In genomic region chr10:101311440-101312067, GRCh38 we compare ENCODE assay signal across 14 cellular contexts. TPM values are rescaled to one million over a fixed set of nuclear protein-coding genes. Genes with fewer than 3 reads are reported as not detected.
DNase-seq lines count a peak whose midpoint lies in the region; ATAC-seq and TF ChIP-seq lines count a peak whose summit lies in the region.
"Had no signal": no experiment of that assay in that cellular context is flagged by ENCODE, and none has a peak within 500 bp of the region (broad histone marks: within the 10 kb centered on the region; RNA-seq: fewer than 3 reads in every experiment).

No MANE protein-coding gene starts in this region.

- H3K9me3 Mint-ChIP-seq in CD8-positive, alpha-beta memory T cell, result peaks cover 0 to 2% (median 0%) of the 10 kb centered on the region in 5 donors
- no peaks in the 10 kb centered on the region for H3K9me3 Mint-ChIP-seq in T-cell

- H3K36me3 Mint-ChIP-seq in CD8-positive, alpha-beta memory T cell, result peaks cover 0 to 4% (median 0%) of the 10 kb centered on the region in 3 donors
- H3K36me3 Mint-ChIP-seq in T-cell, result no peaks in the 10 kb centered on the region

- H3K27ac ChIP-seq in CD8-positive, alpha-beta memory T cell (ENCODE audit: low read depth, low read length), result no peak overlapping the region
- H3K27ac ChIP-seq in left ventricle myocardium inferior (replicated peaks) (peak overlapping the region; percentile 28), ovary (no peak overlapping the region)

- H3K27me3 ChIP-seq in CD8-positive, alpha-beta memory T cell (ENCODE audit: insufficient read depth, low read length, poor library complexity, severe bottlenecking), result peaks cover 17% of the 10 kb centered on the region
- peaks cover 88% of the 10 kb centered on the region for H3K27me3 ChIP-seq in left ventricle myocardium inferior (ENCODE audit: low read depth)
- no peaks in the 10 kb centered on the region for H3K27me3 ChIP-seq in ovary

- peaks cover 5% of the 10 kb centered on the region for H3K4me1 ChIP-seq in CD8-positive, alpha-beta memory T cell (ENCODE audit: insufficient read depth, low read length)
- H3K4me1 ChIP-seq in left ventricle myocardium inferior (peaks cover 14% of the 10 kb centered on the region), ovary (ENCODE audit: insufficient read depth) (peaks cover 2% of the 10 kb centered on the region)

- TF ChIP-seq CTCF in left ventricle myocardium inferior (IDR thresholded peaks at IDR 0.05; ENCODE audit: borderline replicate concordance), result no peak
- no peak for TF ChIP-seq CTCF in ovary (IDR thresholded peaks at IDR 0.05)

- H3K4me1 Mint-ChIP-seq in CD8-positive, alpha-beta memory T cell, result peaks cover 8 to 11% (median 8%) of the 10 kb centered on the region in 3 donors
- H3K4me1 Mint-ChIP-seq in T-cell, result peaks cover 10 to 14% (median 10%) of the 10 kb centered on the region in 3 donors

- H3K9me3 ChIP-seq in CD8-positive, alpha-beta memory T cell (ENCODE audit: low read length), result no peaks in the 10 kb centered on the region
- no peaks in the 10 kb centered on the region for H3K9me3 ChIP-seq in left ventricle myocardium inferior (replicated peaks)
- H3K9me3 ChIP-seq in ovary, result no peaks in the 10 kb centered on the region

- CTCF ChIA-PET in CD8-positive, alpha-beta memory T cell (lab: Charles Lee), result no interaction called here
- CTCF ChIA-PET in T-cell (lab: Charles Lee), result no interaction called here

- intact Hi-C loops in left ventricle myocardium inferior (cut with micrococcal nuclease), result no loop called here
- intact Hi-C loops in ovary (cut with DNase I), result no loop called here

- H3K4me3 ChIP-seq in CD8-positive, alpha-beta memory T cell (ENCODE audit: low read length), result no peak overlapping the region
- H3K4me3 ChIP-seq in left ventricle myocardium inferior (peak overlapping the region; percentile 62), ovary (no peak overlapping the region)

- no peak for TF ChIP-seq EP300 in ovary (IDR thresholded peaks at IDR 0.05)

- 15 to 19% (median 15%) methylated on average over 11 of the region's 11 CpGs for WGBS in ovary, 3 donors

- H3K27me3 Mint-ChIP-seq in CD8-positive, alpha-beta memory T cell, result peaks cover 58 to 67% of the 10 kb centered on the region in 2 donors
- H3K27me3 Mint-ChIP-seq in T-cell, result peaks cover 57 to 69% of the 10 kb centered on the region in 2 donors

- POLR2A ChIA-PET in CD8-positive, alpha-beta memory T cell (lab: Charles Lee), result no interaction called here
- POLR2A ChIA-PET in T-cell (lab: Charles Lee), result no interaction called here

- no peak for DNase-seq in CD8-positive, alpha-beta memory T cell
- DNase-seq in T-cell, result no peak
- DNase-seq in left ventricle myocardium inferior, result no peak
- DNase-seq in ovary, result peak in 3 of 5 donors; percentile 17 to 36 (median 26)
- DNase-seq in NOMO-1 treated with DMSO at 0.1 percent for 48 hours (lab: John Stamatoyannopoulos, UW; ENCODE audit: unreplicated experiment), result no peak
- no peak for DNase-seq in KBM-7
- DNase-seq in NK-92 treated with Interleukin-12 subunit alpha and Interleukin-12 subunit beta, amount 100 ng/mL, for 24 hours (lab: John Stamatoyannopoulos, UW), result no peak
- DNase-seq: activated CD4-positive, alpha-beta T cell treated with anti-CD3 and anti-CD28 coated beads for 4 hours; activated gamma-delta T cell; cortex of kidney; foreskin melanocyte; GDM1; NCI-H748 treated with DMSO at 0.1 percent for 48 hours had no signal

- H3K27ac Mint-ChIP-seq in CD8-positive, alpha-beta memory T cell, result no peak overlapping the region
- H3K27ac Mint-ChIP-seq in T-cell, result no peak overlapping the region

- no peak for TF ChIP-seq POLR2A in ovary (IDR thresholded peaks at IDR 0.05)

- H3K36me3 ChIP-seq in CD8-positive, alpha-beta memory T cell (ENCODE audit: insufficient read depth, low read length), result no peaks in the 10 kb centered on the region
- H3K36me3 ChIP-seq in left ventricle myocardium inferior (no peaks in the 10 kb centered on the region), ovary (no peaks in the 10 kb centered on the region)

- no peak for ATAC-seq in T-cell (replicated peaks in 1 of 4)
- no peak for ATAC-seq in HG02763 (IDR thresholded peaks at IDR 0.05; ENCODE audit: unreplicated experiment)

- H3K4me3 Mint-ChIP-seq in CD8-positive, alpha-beta memory T cell, result peak overlapping the region in 4 of 7 donors; percentile 11 to 70 (median 59)
- peak overlapping the region; percentile 63 to 74 (median 65) for H3K4me3 Mint-ChIP-seq in T-cell

- in situ Hi-C loops in KBM-7 (cut with MboI; ENCODE audit: low pct_unique_long_range_greater_than_20kb, low sequenced_read_pairs), result loop anchor here (25.0 kb wide), 1 partner anchor 126 kb away; no protein-coding TSS in a partner anchor

RNA-seq across cellular contexts. Expression of gene BTRC, which starts 42.4 kb away (rescaled TPM):
- 10 to 100 TPM; 19.3 to 21.3 TPM for total RNA-seq in CD8-positive, alpha-beta memory T cell
- polyA plus RNA-seq in CD8-positive, alpha-beta memory T cell, result 7.1 TPM
- total RNA-seq in T-cell (10 to 100 TPM; 15.7 to 23.2 (median 17.3) TPM), left ventricle myocardium inferior (34.8 TPM), ovary (10 to 100 TPM; 12.3 to 31.4 (median 27.7) TPM)
- polyA plus RNA-seq in ovary, result 10 to 100 TPM in 1 of 2 donors, 1 to 10 TPM in 1; 7.2 to 24.0 TPM

Comparison
In these comparisons a context has a peak if more than half of its experiments do, and no peak if none do; other contexts are left out.
1. DNase-seq: peak in ovary (3 of 5); none in CD8-positive, alpha-beta memory T cell (0 of 5), T-cell (0 of 34), left ventricle myocardium inferior (single experiment), NOMO-1 treated with DMSO at 0.1 percent for 48 hours (single experiment), KBM-7 (single experiment) and NK-92 treated with Interleukin-12 subunit alpha and Interleukin-12 subunit beta, amount 100 ng/mL, for 24 hours (single experiment).